ENCODE assay signal across 15 cellular contexts in genomic region chr17:77467513-77467912, GRCh38.
A peak's percentile ranks its signal among the peaks of the same experiment; 100 is the strongest.
DNase-seq lines count a peak whose midpoint lies in the region; ATAC-seq, FAIRE-seq and TF ChIP-seq lines count a peak whose summit lies in the region.
"Had no signal": no experiment of that assay in that cellular context is flagged by ENCODE, and none has a peak within 500 bp of the region (broad histone marks: within the 10 kb centered on the region; RNA-seq: fewer than 3 reads in every experiment).

No MANE protein-coding gene starts in this region.

- H3K9me3 ChIP-seq in astrocyte (ENCODE audit: insufficient read depth, low read depth, low read length) (no peaks in the 10 kb centered on the region), lower lobe of right lung (no peaks in the 10 kb centered on the region), colonic mucosa (no peaks in the 10 kb centered on the region)
- H3K9me3 ChIP-seq: MG63, thyroid gland had no signal

- no peaks in the 10 kb centered on the region for H3K27me3 ChIP-seq in astrocyte (ENCODE audit: insufficient read depth, low read length)
- no peaks in the 10 kb centered on the region for H3K27me3 ChIP-seq in lower lobe of right lung (ENCODE audit: low read depth)
- H3K27me3 ChIP-seq in colonic mucosa: no peaks in the 10 kb centered on the region
- H3K27me3 ChIP-seq: MG63, thyroid gland had no signal

- no peak for FAIRE-seq in astrocyte (lab: Jason Lieb, UNC)
- FAIRE-seq: D721Med had no signal

- no peak for ATAC-seq in activated T-cell treated with anti-CD3 and anti-CD28 coated beads, Interleukin-2, amount 50 U/mL, for 72 hours (replicated peaks in 1 of 2)
- ATAC-seq in lower lobe of right lung: no peak
- no peak for ATAC-seq in stimulated activated memory B cell treated with anti-CD40 and anti-IgM and Interleukin-4, amounts not matched to agents 10 μg/mL and 1 μg/mL and 100 μg/mL, for 72 hours
- ATAC-seq in HG02884 (IDR thresholded peaks at IDR 0.05; ENCODE audit: unreplicated experiment): no peak
- ATAC-seq: left lobe of liver had no signal

- H2AFZ ChIP-seq in astrocyte (ENCODE audit: low read depth, low read length): no peak overlapping the region

- no peak overlapping the region for H3K4me3 ChIP-seq in astrocyte (ENCODE audit: insufficient read depth, low read depth, low read length)
- H3K4me3 ChIP-seq in lower lobe of right lung: no peak overlapping the region
- no peak overlapping the region for H3K4me3 ChIP-seq in colonic mucosa
- H3K4me3 ChIP-seq: MG63, SK-N-MC, thyroid gland had no signal

- H3K9me3 Mint-ChIP-seq in activated T-cell treated with anti-CD3 and anti-CD28 coated beads, Interleukin-2, amount 50 U/mL, for 72 hours: peaks cover 9 to 10% of the 10 kb centered on the region in 2 donors
- H3K9me3 Mint-ChIP-seq in astrocyte (ENCODE audit: unreplicated experiment): no peaks in the 10 kb centered on the region
- H3K9me3 Mint-ChIP-seq in stimulated activated memory B cell treated with anti-CD40 and anti-IgM and Interleukin-4, amounts not matched to agents 10 μg/mL and 1 μg/mL and 100 μg/mL, for 72 hours: peaks cover 13% of the 10 kb centered on the region

- H3K27ac ChIP-seq in astrocyte (ENCODE audit: low read depth, low read length) (peak overlapping the region; percentile 80), lower lobe of right lung (no peak overlapping the region), colonic mucosa (no peak overlapping the region)
- H3K27ac ChIP-seq: thyroid gland had no signal

- H3K36me3 Mint-ChIP-seq in activated T-cell treated with anti-CD3 and anti-CD28 coated beads, Interleukin-2, amount 50 U/mL, for 72 hours (ENCODE audit: insufficient read depth in 2 of 2): peaks cover 21 to 53% of the 10 kb centered on the region in 2 donors
- peaks cover 5% of the 10 kb centered on the region for H3K36me3 Mint-ChIP-seq in astrocyte (ENCODE audit: low read depth, unreplicated experiment)
- H3K36me3 Mint-ChIP-seq in stimulated activated memory B cell treated with anti-CD40 and anti-IgM and Interleukin-4, amounts not matched to agents 10 μg/mL and 1 μg/mL and 100 μg/mL, for 72 hours: peaks cover 57% of the 10 kb centered on the region

- H4K20me1 ChIP-seq in astrocyte (ENCODE audit: insufficient read depth, low read length): peaks cover 75% of the 10 kb centered on the region

- H3K27ac Mint-ChIP-seq in activated T-cell treated with anti-CD3 and anti-CD28 coated beads, Interleukin-2, amount 50 U/mL, for 72 hours: peak overlapping the region; percentile 87
- H3K27ac Mint-ChIP-seq in astrocyte (ENCODE audit: unreplicated experiment): peak overlapping the region; percentile 41
- H3K27ac Mint-ChIP-seq in stimulated activated memory B cell treated with anti-CD40 and anti-IgM and Interleukin-4, amounts not matched to agents 10 μg/mL and 1 μg/mL and 100 μg/mL, for 72 hours: peak overlapping the region; percentile 95

- H3K36me3 ChIP-seq in astrocyte (ENCODE audit: insufficient read depth, low read length) (no peaks in the 10 kb centered on the region), lower lobe of right lung (peaks cover 3% of the 10 kb centered on the region), colonic mucosa (no peaks in the 10 kb centered on the region)
- H3K36me3 ChIP-seq: thyroid gland had no signal

- peaks cover 52% of the 10 kb centered on the region for H3K4me1 ChIP-seq in astrocyte (ENCODE audit: insufficient read depth, low read length)
- H3K4me1 ChIP-seq in lower lobe of right lung: peaks cover 80% of the 10 kb centered on the region
- H3K4me1 ChIP-seq in colonic mucosa: peaks cover 8% of the 10 kb centered on the region

- peaks cover 90% of the 10 kb centered on the region for H3K79me2 ChIP-seq in astrocyte (ENCODE audit: insufficient read depth, low read length)

- no peak for DNase-seq in activated T-cell treated with anti-CD3 and anti-CD28 coated beads, Interleukin-2, amount 50 U/mL, for 72 hours
- no peak for DNase-seq in activated T-cell treated with anti-CD3 and anti-CD28 coated beads, Interleukin-2, amount 50 U/mL, for 1 hour
- DNase-seq in astrocyte (ENCODE audit: low read depth): no peak
- peak; percentile 41 for DNase-seq in lower lobe of right lung
- DNase-seq in colonic mucosa: no peak
- no peak for DNase-seq in cerebellar cortex (ENCODE audit: low spot score)
- DNase-seq: activated CD8-positive, alpha-beta memory T cell treated with anti-CD3 and anti-CD28 coated beads, Interleukin-2, amount 50 U/mL, for 48 hours; HCEC 1CT; MG63; thyroid gland had no signal

- H3K4me3 Mint-ChIP-seq in activated T-cell treated with anti-CD3 and anti-CD28 coated beads, Interleukin-2, amount 50 U/mL, for 72 hours: no peak overlapping the region
- H3K4me3 Mint-ChIP-seq in astrocyte (ENCODE audit: unreplicated experiment): no peak overlapping the region
- no peak overlapping the region for H3K4me3 Mint-ChIP-seq in stimulated activated memory B cell treated with anti-CD40 and anti-IgM and Interleukin-4, amounts not matched to agents 10 μg/mL and 1 μg/mL and 100 μg/mL, for 72 hours

- intact Hi-C loops in lower lobe of right lung (cut with DNase I) (no loop called here), colonic mucosa (cut with DNase I) (no loop called here)

- peak overlapping the region; percentile 72 for H3K9ac ChIP-seq in astrocyte (ENCODE audit: low read length)
- H3K9ac ChIP-seq in colonic mucosa (ENCODE audit: low read depth in 2 of 2, low read length in 2 of 2): no peak overlapping the region

- no peak for TF ChIP-seq CTCF in astrocyte (IDR thresholded peaks at IDR 0.05; ENCODE audit: insufficient read depth, low read depth, low read length)
- no peak for TF ChIP-seq CTCF in lower lobe of right lung (IDR thresholded peaks at IDR 0.05)
- TF ChIP-seq CTCF in colonic mucosa (IDR thresholded peaks at IDR 0.05): no peak

- peaks cover 89% of the 10 kb centered on the region for H3K4me1 Mint-ChIP-seq in activated T-cell treated with anti-CD3 and anti-CD28 coated beads, Interleukin-2, amount 50 U/mL, for 72 hours (ENCODE audit: low read depth)
- H3K4me1 Mint-ChIP-seq in astrocyte (ENCODE audit: low read depth, unreplicated experiment): peaks cover 60% of the 10 kb centered on the region
- H3K4me1 Mint-ChIP-seq in stimulated activated memory B cell treated with anti-CD40 and anti-IgM and Interleukin-4, amounts not matched to agents 10 μg/mL and 1 μg/mL and 100 μg/mL, for 72 hours: peaks cover 95% of the 10 kb centered on the region

- no peaks in the 10 kb centered on the region for H3K27me3 Mint-ChIP-seq in activated T-cell treated with anti-CD3 and anti-CD28 coated beads, Interleukin-2, amount 50 U/mL, for 72 hours (ENCODE audit: low read depth)
- H3K27me3 Mint-ChIP-seq in astrocyte (ENCODE audit: low read depth, unreplicated experiment): no peaks in the 10 kb centered on the region
- H3K27me3 Mint-ChIP-seq in stimulated activated memory B cell treated with anti-CD40 and anti-IgM and Interleukin-4, amounts not matched to agents 10 μg/mL and 1 μg/mL and 100 μg/mL, for 72 hours: no peaks in the 10 kb centered on the region

- peak overlapping the region; percentile 70 for H3K4me2 ChIP-seq in astrocyte (ENCODE audit: low read length)

Comparison
In these comparisons a context has a peak if more than half of its experiments do, and no peak if none do; other contexts are left out.
1. H3K27ac Mint-ChIP-seq: peak in every context shown above with its lines; median percentile 95 in stimulated activated memory B cell treated with anti-CD40 and anti-IgM and Interleukin-4, amounts not matched to agents 10 μg/mL and 1 μg/mL and 100 μg/mL, for 72 hours; 87 in activated T-cell treated with anti-CD3 and anti-CD28 coated beads, Interleukin-2, amount 50 U/mL, for 72 hours; 41 in astrocyte.